18 cellular contexts compared by ENCODE assay signal in genomic region chr2:32274289-32274688, GRCh38. TPM values are rescaled to one million over a fixed set of nuclear protein-coding genes. Genes with fewer than 3 reads are reported as not detected.
DNase-seq lines count a peak whose midpoint lies in the region; ATAC-seq and TF ChIP-seq lines count a peak whose summit lies in the region.
"Had no signal": no experiment of that assay in that cellular context is flagged by ENCODE, and none has a peak within 500 bp of the region (broad histone marks: within the 10 kb centered on the region; RNA-seq: fewer than 3 reads in every experiment).

No MANE protein-coding gene starts in this region.

- H3K27me3 ChIP-seq in SK-N-SH (ENCODE audit: insufficient read depth) (no peaks in the 10 kb centered on the region), PC-3 (ENCODE audit: low read length) (no peaks in the 10 kb centered on the region), osteoblast (ENCODE audit: insufficient read depth, low read length) (no peaks in the 10 kb centered on the region)

- no TSS peak for BruUV-seq in PC-3 (replicated peaks; lab: Mats Ljungman, UMichigan)

- no peaks in the 10 kb centered on the region for H3K9me3 Mint-ChIP-seq in endothelial cell (ENCODE audit: unreplicated experiment)
- H3K9me3 Mint-ChIP-seq: H9 had no signal

- ATAC-seq in SK-N-SH treated with all-trans-retinoic acid at 6 μM for 48 hours (no peak), PC-3 (no peak), GM18517 (IDR thresholded peaks at IDR 0.05; ENCODE audit: unreplicated experiment) (no peak), HG02610 (IDR thresholded peaks at IDR 0.05; ENCODE audit: unreplicated experiment) (no peak)

- H3K4me3 Mint-ChIP-seq in endothelial cell (ENCODE audit: unreplicated experiment), result no peak overlapping the region
- H3K4me3 Mint-ChIP-seq: H9 had no signal

- H3K27ac ChIP-seq in SK-N-SH (ENCODE audit: low read depth in 2 of 2, low read length in 1 of 2) (no peak overlapping the region), PC-3 (ENCODE audit: low read length) (no peak overlapping the region), osteoblast (ENCODE audit: low read depth, low read length) (no peak overlapping the region)
- H3K27ac ChIP-seq: 22Rv1, RWPE1 had no signal

- no peaks in the 10 kb centered on the region for H3K36me3 ChIP-seq in SK-N-SH (replicated peaks in 1 of 2; ENCODE audit: control insufficient read depth in 1 of 2, insufficient read depth in 2 of 2, low read length in 1 of 2)
- no peaks in the 10 kb centered on the region for H3K36me3 ChIP-seq in PC-3 (ENCODE audit: low read depth, low read length)
- no peaks in the 10 kb centered on the region for H3K36me3 ChIP-seq in osteoblast (ENCODE audit: insufficient read depth, low read length)

- TF ChIP-seq RAD21 in SK-N-SH (IDR thresholded peaks at IDR 0.05; ENCODE audit: low read length), result no peak

- H2AFZ ChIP-seq in SK-N-SH (ENCODE audit: low read depth) (peak overlapping the region; percentile 53; the same call in 1 of the 2 replicates), PC-3 (ENCODE audit: low read length) (0 out of 2 replicates have a peak overlapping the region, but pooled peaks have one; percentile 47), osteoblast (ENCODE audit: low read length) (peak overlapping the region; percentile 65)

- peaks cover 7% of the 10 kb centered on the region for H3K36me3 Mint-ChIP-seq in endothelial cell (ENCODE audit: low read depth, unreplicated experiment)

- POLR2A ChIA-PET in SK-N-SH (lab: Yijun Ruan, JAX), result no interaction called here
- POLR2A ChIA-PET in PC-3 (lab: Charles Lee; ENCODE audit: unreplicated experiment), result interaction anchor here (0.6 kb wide), 1 partner anchor 261 kb away, joined by 11 read pairs; no protein-coding TSS in a partner anchor

- CTCF ChIA-PET in SK-N-SH (lab: Yijun Ruan, JAX), result no interaction called here
- CTCF ChIA-PET in PC-3 (lab: Charles Lee), result no interaction called here

- H3K4me2 ChIP-seq in SK-N-SH (no peak overlapping the region), PC-3 (ENCODE audit: low read length) (no peak overlapping the region), osteoblast (ENCODE audit: insufficient read depth, low read length) (no peak overlapping the region)

- H3F3A ChIP-seq in SK-N-SH (replicated peaks; ENCODE audit: insufficient read depth) (no peaks in the 10 kb centered on the region), PC-3 (ENCODE audit: low read length, unreplicated experiment) (no peaks in the 10 kb centered on the region)

- no peaks in the 10 kb centered on the region for H3K9me2 ChIP-seq in SK-N-SH
- H3K9me2 ChIP-seq in PC-3 (replicated peaks; ENCODE audit: low read length), result no peaks in the 10 kb centered on the region

- DNase-seq in SK-N-SH, result no peak
- DNase-seq in PC-3, result no peak
- DNase-seq in endothelial cell (ENCODE audit: low spot score), result no peak
- no peak for DNase-seq in osteoblast (ENCODE audit: insufficient read length, low spot score, missing footprints)
- DNase-seq in effector CD4-positive, alpha-beta T cell, result no peak
- DNase-seq: DMS53, H9, KBM-7, NCI-H1105 treated with DMSO at 0.1 percent for 48 hours, NCI-H1694 treated with DMSO at 0.1 percent for 48 hours, NCI-H510A treated with DMSO at 0.1 percent for 48 hours, NCI-H774 had no signal

- H3K79me2 ChIP-seq in SK-N-SH (ENCODE audit: insufficient read depth), result peaks cover 17% of the 10 kb centered on the region
- H3K79me2 ChIP-seq in PC-3 (ENCODE audit: low read length), result peaks cover 15% of the 10 kb centered on the region
- H3K79me2 ChIP-seq in osteoblast (ENCODE audit: insufficient read depth, low read length), result peaks cover 16% of the 10 kb centered on the region

- H3K4me3 ChIP-seq in SK-N-SH (ENCODE audit: low read depth in 2 of 2, low read length in 1 of 2), result no peak overlapping the region
- no peak overlapping the region for H3K4me3 ChIP-seq in PC-3 (ENCODE audit: low read length)
- H3K4me3 ChIP-seq in osteoblast (ENCODE audit: insufficient read depth, low read length), result no peak overlapping the region

- peaks cover 4% of the 10 kb centered on the region for H3K27me3 Mint-ChIP-seq in endothelial cell (ENCODE audit: unreplicated experiment)

- WGBS in SK-N-SH (ENCODE audit: low lambda C conversion rate), result 55% methylated on average over 2 of the region's 2 CpGs

- H3K4me1 ChIP-seq in SK-N-SH (ENCODE audit: control insufficient read depth in 1 of 2, insufficient read depth in 2 of 2, low read depth in 1 of 2, low read length in 1 of 2) (peaks cover 0 to 3% of the 10 kb centered on the region in 2 experiments; a peak in 1 of 4 replicates), PC-3 (ENCODE audit: insufficient read depth, low read length) (peaks cover 11% of the 10 kb centered on the region), osteoblast (ENCODE audit: insufficient read depth, low read length) (peaks cover 10% of the 10 kb centered on the region)

- H3K9ac ChIP-seq in SK-N-SH, result no peak overlapping the region
- H3K9ac ChIP-seq in PC-3 (ENCODE audit: low read length), result no peak overlapping the region

- no peaks in the 10 kb centered on the region for H4K20me1 ChIP-seq in SK-N-SH (ENCODE audit: insufficient read depth)
- no peaks in the 10 kb centered on the region for H4K20me1 ChIP-seq in PC-3 (ENCODE audit: low read length)
- no peaks in the 10 kb centered on the region for H4K20me1 ChIP-seq in osteoblast (ENCODE audit: insufficient read depth, low read length)

- TF ChIP-seq CTCF in SK-N-SH (IDR thresholded peaks at IDR 0.05) (no peak), PC-3 (conservative IDR thresholded peaks at IDR 0.05; ENCODE audit: low read depth, low read length) (no peak), endothelial cell (IDR thresholded peaks at IDR 0.05; ENCODE audit: unreplicated experiment) (no peak), osteoblast (IDR thresholded peaks at IDR 0.05; ENCODE audit: extremely low read depth, low read depth, low read length) (no peak)

- intact Hi-C loops in PC-3 (cut with micrococcal nuclease), result no loop called here

- H3K9me3 ChIP-seq in SK-N-SH, result no peaks in the 10 kb centered on the region
- no peaks in the 10 kb centered on the region for H3K9me3 ChIP-seq in PC-3 (ENCODE audit: low read length)
- no peaks in the 10 kb centered on the region for H3K9me3 ChIP-seq in osteoblast (ENCODE audit: low read depth, low read length)

- H3K4me1 Mint-ChIP-seq in endothelial cell (ENCODE audit: unreplicated experiment), result peaks cover 12% of the 10 kb centered on the region

- H3K27ac Mint-ChIP-seq in endothelial cell (ENCODE audit: unreplicated experiment), result peak overlapping the region; percentile 10
- H3K27ac Mint-ChIP-seq: H9 had no signal

- TF ChIP-seq EP300 in SK-N-SH (IDR thresholded peaks at IDR 0.05; ENCODE audit: borderline replicate concordance in 1 of 2, low read depth in 1 of 2, low read length in 1 of 2), result no peak

TF ChIP-seq in SK-N-SH, 30 proteins besides CTCF, POLR2A, EP300 and RAD21 (continues in another document):
- TF ChIP-seq TEAD4 (IDR thresholded peaks at IDR 0.05; ENCODE audit: borderline replicate concordance, insufficient read depth) (no peak), RCOR1 (IDR thresholded peaks at IDR 0.05; ENCODE audit: low read length) (no peak), YY1 (IDR thresholded peaks at IDR 0.05; ENCODE audit: low read depth) (no peak), PBX3 (IDR thresholded peaks at IDR 0.05) (no peak), GATA2 (CRISPR knock-in tag; IDR thresholded peaks at IDR 0.05) (no peak)
- TF ChIP-seq, protein P1, sequence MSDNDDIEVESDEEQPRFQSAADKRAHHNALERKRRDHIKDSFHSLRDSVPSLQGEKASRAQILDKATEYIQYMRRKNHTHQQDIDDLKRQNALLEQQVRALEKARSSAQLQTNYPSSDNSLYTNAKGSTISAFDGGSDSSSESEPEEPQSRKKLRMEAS (IDR thresholded peaks at IDR 0.05; ENCODE audit: low read depth), result no peak

TF ChIP-seq in SK-N-SH treated with all-trans-retinoic acid at 6 μM for 48 hours, 23 proteins besides CTCF, POLR2A, EP300 and RAD21 (continues in another document):
- TF ChIP-seq ZFP30 (CRISPR knock-in tag; IDR thresholded peaks at IDR 0.05) (no peak), OSR1 (CRISPR knock-in tag; IDR thresholded peaks at IDR 0.05) (no peak), ISL1 (CRISPR knock-in tag; IDR thresholded peaks at IDR 0.05) (no peak), ARNTL (CRISPR knock-in tag; IDR thresholded peaks at IDR 0.05; ENCODE audit: borderline replicate concordance, low read depth) (no peak)
- TF ChIP-seq, protein P2, sequence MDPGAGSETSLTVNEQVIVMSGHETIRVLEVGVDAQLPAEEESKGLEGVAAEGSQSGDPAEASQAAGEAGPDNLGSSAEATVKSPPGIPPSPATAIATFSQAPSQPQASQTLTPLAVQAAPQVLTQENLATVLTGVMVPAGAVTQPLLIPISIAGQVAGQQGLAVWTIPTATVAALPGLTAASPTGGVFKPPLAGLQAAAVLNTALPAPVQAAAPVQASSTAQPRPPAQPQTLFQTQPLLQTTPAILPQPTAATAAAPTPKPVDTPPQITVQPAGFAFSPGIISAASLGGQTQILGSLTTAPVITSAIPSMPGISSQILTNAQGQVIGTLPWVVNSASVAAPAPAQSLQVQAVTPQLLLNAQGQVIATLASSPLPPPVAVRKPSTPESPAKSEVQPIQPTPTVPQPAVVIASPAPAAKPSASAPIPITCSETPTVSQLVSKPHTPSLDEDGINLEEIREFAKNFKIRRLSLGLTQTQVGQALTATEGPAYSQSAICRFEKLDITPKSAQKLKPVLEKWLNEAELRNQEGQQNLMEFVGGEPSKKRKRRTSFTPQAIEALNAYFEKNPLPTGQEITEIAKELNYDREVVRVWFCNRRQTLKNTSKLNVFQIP (CRISPR knock-in tag; IDR thresholded peaks at IDR 0.05; ENCODE audit: borderline replicate concordance, low read depth), result no peak

RNA-seq across cellular contexts. Expression of gene YIPF4, which starts 3.4 kb away (rescaled TPM):
- 3.2 and 3.5 TPM in 2 replicates for polyA plus RNA-seq in SK-N-SH (2012; rRNA removed)
- 7.2 and 11.8 TPM in 2 replicates for polyA plus RNA-seq in SK-N-SH (2012; cell fraction: cytosol; rRNA removed)
- polyA plus RNA-seq in SK-N-SH (2012; cell fraction: nucleus; rRNA removed), result 2.3 and 5.0 TPM in 2 replicates
- total RNA-seq in PC-3 (2014; rRNA removed) (9.6 and 13.1 TPM in 2 replicates), endothelial cell (ENCODE audit: unreplicated experiment) (58.0 TPM), osteoblast (18.5 and 19.4 TPM in 2 replicates)

RNA-seq across cellular contexts. Expression of gene NLRC4, which starts 9.6 kb away (rescaled TPM):
- polyA plus RNA-seq in SK-N-SH (2012; rRNA removed), result 0.02 TPM in 1 of 2 replicates, not detected in the other
- polyA plus RNA-seq in SK-N-SH (2012; cell fraction: cytosol; rRNA removed), result not detected in 2 replicates
- not detected in 2 replicates for polyA plus RNA-seq in SK-N-SH (2012; cell fraction: nucleus; rRNA removed)
- total RNA-seq in PC-3 (2014; rRNA removed) (not detected in 2 replicates), endothelial cell (ENCODE audit: unreplicated experiment) (not detected), osteoblast (not detected in 2 replicates)
- total RNA-seq: H9 had no signal
- polyA plus RNA-seq: AG04450 had no signal
